ENCODE assay signal across 8 cellular contexts in the genomic region with DNA sequence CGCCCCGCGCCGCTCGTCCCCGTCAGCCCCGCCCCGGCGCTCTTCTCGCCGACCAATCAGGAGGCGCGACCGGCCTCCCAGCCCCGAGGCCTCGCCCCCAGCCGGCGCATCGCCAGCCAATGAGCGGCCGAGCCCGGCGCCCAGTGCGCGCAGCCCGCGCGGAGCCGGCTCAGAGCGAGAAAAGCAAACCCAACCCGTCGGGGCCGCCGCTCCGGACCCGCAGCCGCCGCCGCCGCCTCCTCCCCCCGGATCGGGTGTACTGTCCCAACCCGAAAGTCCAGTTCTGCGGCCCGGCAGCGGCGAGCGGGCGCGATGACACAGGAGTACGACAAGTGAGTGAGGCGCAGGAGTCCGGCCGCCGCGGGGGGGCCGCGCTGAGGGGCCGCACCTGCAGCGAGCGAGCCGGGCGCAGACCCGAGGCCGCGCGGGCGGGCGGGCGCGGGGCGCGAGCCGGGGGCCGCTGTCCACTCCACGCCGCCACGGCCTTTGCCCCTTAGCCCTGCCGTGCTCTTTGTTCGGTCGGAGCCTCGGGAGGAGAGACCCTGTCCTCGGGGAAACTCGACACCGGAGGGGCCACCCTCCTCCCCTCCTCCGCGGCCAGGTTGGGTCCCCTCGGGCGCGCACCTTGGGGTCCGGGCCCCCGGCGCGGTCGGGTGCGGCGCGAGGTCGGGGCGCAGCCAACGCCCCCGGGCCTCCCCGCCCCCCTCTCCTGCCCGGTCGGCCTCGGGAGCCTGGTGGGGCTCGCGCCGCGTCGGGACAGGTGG. TPM values are rescaled to one million over a fixed set of nuclear protein-coding genes. Genes with fewer than 3 reads are reported as not detected.
DNase-seq lines count a peak whose midpoint lies in the region; ATAC-seq and TF ChIP-seq lines count a peak whose summit lies in the region.

A gene with protein sequence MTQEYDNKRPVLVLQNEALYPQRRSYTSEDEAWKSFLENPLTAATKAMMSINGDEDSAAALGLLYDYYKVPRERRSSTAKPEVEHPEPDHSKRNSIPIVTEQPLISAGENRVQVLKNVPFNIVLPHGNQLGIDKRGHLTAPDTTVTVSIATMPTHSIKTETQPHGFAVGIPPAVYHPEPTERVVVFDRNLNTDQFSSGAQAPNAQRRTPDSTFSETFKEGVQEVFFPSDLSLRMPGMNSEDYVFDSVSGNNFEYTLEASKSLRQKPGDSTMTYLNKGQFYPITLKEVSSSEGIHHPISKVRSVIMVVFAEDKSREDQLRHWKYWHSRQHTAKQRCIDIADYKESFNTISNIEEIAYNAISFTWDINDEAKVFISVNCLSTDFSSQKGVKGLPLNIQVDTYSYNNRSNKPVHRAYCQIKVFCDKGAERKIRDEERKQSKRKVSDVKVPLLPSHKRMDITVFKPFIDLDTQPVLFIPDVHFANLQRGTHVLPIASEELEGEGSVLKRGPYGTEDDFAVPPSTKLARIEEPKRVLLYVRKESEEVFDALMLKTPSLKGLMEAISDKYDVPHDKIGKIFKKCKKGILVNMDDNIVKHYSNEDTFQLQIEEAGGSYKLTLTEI (plus strand): TSS at position 172 of the 764 bp plus-strand sequence. CDS start 141 bp downstream, at position 313.

- intact Hi-C loops in CD14-positive monocyte (cut with micrococcal nuclease): loop anchor here (10.0 kb wide), 1 partner anchor 493 kb away; a partner anchor contains a TSS
- intact Hi-C loops in activated CD8-positive, alpha-beta T cell treated with anti-CD3 and anti-CD28 coated beads for 36 hours (cut with micrococcal nuclease): no loop called here
- intact Hi-C loops in lower lobe of right lung (cut with DNase I): no loop called here

- H3K27ac ChIP-seq in ectodermal cell (ENCODE audit: insufficient read depth, low read depth, low read length, poor library complexity, severe bottlenecking) (no peak within 1 kb of the TSS), lower lobe of right lung (peak within 1 kb of the TSS; percentile 67)

- H3K36me3 ChIP-seq in ectodermal cell (ENCODE audit: control insufficient read depth, insufficient read depth, low read length) (no peaks in the 10 kb centered on the region), lower lobe of right lung (no peaks in the 10 kb centered on the region)

- H3K9me3 ChIP-seq in ectodermal cell (ENCODE audit: control insufficient read depth, low read length) (no peaks in the 10 kb centered on the region), lower lobe of right lung (no peaks in the 10 kb centered on the region)

- H3K9me3 Mint-ChIP-seq in CD14-positive monocyte: peaks cover 0 to 12% (median 3%) of the 10 kb centered on the region in 7 donors
- H3K9me3 Mint-ChIP-seq in activated CD8-positive, alpha-beta T cell treated with anti-CD3 and anti-CD28 coated beads for 36 hours: no peaks in the 10 kb centered on the region

- H3K27me3 ChIP-seq in ectodermal cell (ENCODE audit: control insufficient read depth, insufficient read depth, low read length, poor library complexity, severe bottlenecking) (peaks cover 59% of the 10 kb centered on the region), lower lobe of right lung (ENCODE audit: low read depth) (peaks cover 6% of the 10 kb centered on the region)

- ATAC-seq in GM19467 (IDR thresholded peaks at IDR 0.05; ENCODE audit: unreplicated experiment): peak; percentile 95
- ATAC-seq in activated CD8-positive, alpha-beta T cell treated with anti-CD3 and anti-CD28 coated beads for 36 hours: peak; percentile 98
- peak; percentile 98 to 99 for ATAC-seq in lower lobe of right lung

- peak within 1 kb of the TSS in 3 of 7 donors; percentile 50 to 76 (median 75) for H3K27ac Mint-ChIP-seq in CD14-positive monocyte
- no peak within 1 kb of the TSS for H3K27ac Mint-ChIP-seq in activated CD8-positive, alpha-beta T cell treated with anti-CD3 and anti-CD28 coated beads for 36 hours

- peak; percentile 84 for DNase-seq in CD14-positive monocyte (ENCODE audit: low spot score)
- DNase-seq in HK-2 (ENCODE audit: unreplicated experiment): peak; percentile 91
- peak; percentile 96 for DNase-seq in NCI-H82 (lab: John Stamatoyannopoulos, UW)
- DNase-seq in activated CD8-positive, alpha-beta T cell treated with anti-CD3 and anti-CD28 coated beads for 36 hours: peak; percentile 89
- peak; percentile 93 for DNase-seq in lower lobe of right lung
- peak; percentile 85 to 89 for DNase-seq in stimulated activated CD4-positive, alpha-beta T cell treated with anti-CD3 and anti-CD28 coated beads, Interleukin-4, amount 100 ng/mL, for 48 hours (ENCODE audit: low read depth in 2 of 2)

- H3K27me3 Mint-ChIP-seq in CD14-positive monocyte (ENCODE audit: low read depth in 3 of 3): peaks cover 52 to 74% (median 65%) of the 10 kb centered on the region in 3 donors
- H3K27me3 Mint-ChIP-seq in activated CD8-positive, alpha-beta T cell treated with anti-CD3 and anti-CD28 coated beads for 36 hours: peaks cover 45% of the 10 kb centered on the region

- CTCF ChIA-PET in activated CD8-positive, alpha-beta T cell treated with anti-CD3 and anti-CD28 coated beads for 36 hours (lab: Charles Lee): interaction anchor here (1.1 kb wide), 1 partner anchor 109 kb away, joined by 3 read pairs; a partner anchor contains a TSS

- WGBS in ectodermal cell, 2 experiments: 0 to 1% methylated on average over 111 of the region's 111 CpGs

- peaks cover 9 to 15% of the 10 kb centered on the region in 2 donors for H3K36me3 Mint-ChIP-seq in CD14-positive monocyte
- H3K36me3 Mint-ChIP-seq in activated CD8-positive, alpha-beta T cell treated with anti-CD3 and anti-CD28 coated beads for 36 hours (ENCODE audit: low read depth): no peaks in the 10 kb centered on the region

- POLR2A ChIA-PET in activated CD8-positive, alpha-beta T cell treated with anti-CD3 and anti-CD28 coated beads for 36 hours (lab: Charles Lee): no interaction called here

- H3K4me3 ChIP-seq in ectodermal cell (ENCODE audit: insufficient read depth, low read depth, low read length): peak within 1 kb of the TSS; percentile 57
- H3K4me3 ChIP-seq in lower lobe of right lung: peak within 1 kb of the TSS; percentile 71

- H3K4me1 Mint-ChIP-seq in CD14-positive monocyte: peaks cover 13% of the 10 kb centered on the region
- peaks cover 2% of the 10 kb centered on the region for H3K4me1 Mint-ChIP-seq in activated CD8-positive, alpha-beta T cell treated with anti-CD3 and anti-CD28 coated beads for 36 hours (ENCODE audit: low read depth)

- H3K4me1 ChIP-seq in ectodermal cell (ENCODE audit: control insufficient read depth, insufficient read depth, low read length): no peaks in the 10 kb centered on the region
- peaks cover 23% of the 10 kb centered on the region for H3K4me1 ChIP-seq in lower lobe of right lung

- peak within 1 kb of the TSS; percentile 83 to 91 for H3K4me3 Mint-ChIP-seq in CD14-positive monocyte
- peak within 1 kb of the TSS; percentile 65 for H3K4me3 Mint-ChIP-seq in activated CD8-positive, alpha-beta T cell treated with anti-CD3 and anti-CD28 coated beads for 36 hours

- no peak for TF ChIP-seq CTCF in CD14-positive monocyte (IDR thresholded peaks at IDR 0.05)
- TF ChIP-seq CTCF in activated CD8-positive, alpha-beta T cell treated with anti-CD3 and anti-CD28 coated beads for 36 hours (IDR thresholded peaks at IDR 0.05): no peak
- TF ChIP-seq CTCF in lower lobe of right lung (IDR thresholded peaks at IDR 0.05): no peak

RNA-seq across cellular contexts. Expression of the gene that starts here (rescaled TPM):
- not detected for polyA plus RNA-seq in CD14-positive monocyte
- total RNA-seq in activated CD8-positive, alpha-beta T cell treated with anti-CD3 and anti-CD28 coated beads for 36 hours: under 1 TPM; 0.20 to 0.25 TPM
- polyA plus RNA-seq in ectodermal cell (2013, experiment 1 of 4): 5.3 TPM
- polyA plus RNA-seq in ectodermal cell (2013, experiment 2 of 4): 6.2 TPM
- polyA plus RNA-seq in ectodermal cell (2013, experiment 3 of 4): 5.4 TPM
- polyA plus RNA-seq in ectodermal cell (2013, experiment 4 of 4): 5.8 TPM
- total RNA-seq in lower lobe of right lung: 6.5 TPM

Comparison
In these comparisons a context has a peak if more than half of its experiments do, and no peak if none do; other contexts are left out.
1. Peak in DNase-seq in CD14-positive monocyte; RNA of the gene not detected or under 1 TPM.
2. Peak in DNase-seq and ATAC-seq in activated CD8-positive, alpha-beta T cell treated with anti-CD3 and anti-CD28 coated beads for 36 hours; RNA of the gene not detected or under 1 TPM.
3. intact Hi-C loops: an anchor here in CD14-positive monocyte (10.0 kb wide); none called in activated CD8-positive, alpha-beta T cell treated with anti-CD3 and anti-CD28 coated beads for 36 hours and lower lobe of right lung.